Comparison of ENCODE assay signal across 8 cellular contexts in genomic region chr15:74843445-74843828, GRCh38. TPM values are rescaled to one million over a fixed set of nuclear protein-coding genes. Genes with fewer than 3 reads are reported as not detected.
DNase-seq lines count a peak whose midpoint lies in the region; ATAC-seq and TF ChIP-seq lines count a peak whose summit lies in the region.

No MANE protein-coding gene starts in this region.

- peaks cover 34% of the 10 kb centered on the region for H3K36me3 Mint-ChIP-seq in stimulated activated naive CD8-positive, alpha-beta T cell treated with anti-CD3 and anti-CD28 coated beads, Interleukin-15, Interleukin-2, amounts not matched to agents 100 ng/mL and 50 ng/mL, for 24 hours (ENCODE audit: low read depth)

- peak overlapping the region; percentile 95 for H3K27ac Mint-ChIP-seq in stimulated activated naive CD8-positive, alpha-beta T cell treated with anti-CD3 and anti-CD28 coated beads, Interleukin-15, Interleukin-2, amounts not matched to agents 100 ng/mL and 50 ng/mL, for 24 hours

- H3K27ac ChIP-seq in caudate nucleus (ENCODE audit: low read depth, low read length) (peak overlapping the region; percentile 81), muscle layer of colon (ENCODE audit: low read depth, low read length) (peak overlapping the region; percentile 79)

- no peaks in the 10 kb centered on the region for H3K27me3 Mint-ChIP-seq in stimulated activated naive CD8-positive, alpha-beta T cell treated with anti-CD3 and anti-CD28 coated beads, Interleukin-15, Interleukin-2, amounts not matched to agents 100 ng/mL and 50 ng/mL, for 24 hours

- no peaks in the 10 kb centered on the region for H3K9me3 Mint-ChIP-seq in stimulated activated naive CD8-positive, alpha-beta T cell treated with anti-CD3 and anti-CD28 coated beads, Interleukin-15, Interleukin-2, amounts not matched to agents 100 ng/mL and 50 ng/mL, for 24 hours

- H3K4me1 ChIP-seq in muscle layer of colon (ENCODE audit: insufficient read depth, low read length): peaks cover 25% of the 10 kb centered on the region

- peak overlapping the region; percentile 8 for H3K9ac ChIP-seq in muscle layer of colon (ENCODE audit: low read length)

- peaks cover 44% of the 10 kb centered on the region for H3K36me3 ChIP-seq in muscle layer of colon (ENCODE audit: insufficient read depth, low read length)

- H3K4me1 Mint-ChIP-seq in stimulated activated naive CD8-positive, alpha-beta T cell treated with anti-CD3 and anti-CD28 coated beads, Interleukin-15, Interleukin-2, amounts not matched to agents 100 ng/mL and 50 ng/mL, for 24 hours (ENCODE audit: low read depth): peaks cover 52% of the 10 kb centered on the region

- H3K27me3 ChIP-seq in muscle layer of colon (ENCODE audit: control insufficient read depth in 1 of 2, insufficient read depth in 2 of 2, low read length in 2 of 2): no peaks in the 10 kb centered on the region

- in situ Hi-C loops in GM13977 (cut with MboI; ENCODE audit: low pct_unique_long_range_greater_than_20kb, low sequenced_read_pairs, unreplicated experiment): no loop called here

- peak overlapping the region; percentile 87 for H3K4me3 Mint-ChIP-seq in stimulated activated naive CD8-positive, alpha-beta T cell treated with anti-CD3 and anti-CD28 coated beads, Interleukin-15, Interleukin-2, amounts not matched to agents 100 ng/mL and 50 ng/mL, for 24 hours

- no peak for DNase-seq in stimulated activated naive CD8-positive, alpha-beta T cell treated with anti-CD3 and anti-CD28 coated beads, Interleukin-15, Interleukin-2, amounts not matched to agents 100 U/mL and 50 U/mL, for 24 hours
- DNase-seq in caudate nucleus (lab: John Stamatoyannopoulos, UW): no peak
- DNase-seq in NK-92 treated with Interleukin-12 subunit alpha and Interleukin-12 subunit beta, amount 100 ng/mL, for 24 hours (lab: John Stamatoyannopoulos, UW): no peak
- DNase-seq in mucosa of gallbladder (ENCODE audit: low spot score): no peak
- DNase-seq in GM13977 (ENCODE audit: low spot score): no peak

- H3K4me3 ChIP-seq in muscle layer of colon (ENCODE audit: low read depth in 1 of 2, low read length in 2 of 2): peak overlapping the region; percentile 34 to 78

- no peaks in the 10 kb centered on the region for H3K9me3 ChIP-seq in muscle layer of colon (ENCODE audit: low read length)

- ATAC-seq in stimulated activated naive CD8-positive, alpha-beta T cell treated with anti-CD3 and anti-CD28 coated beads, Interleukin-15, Interleukin-2, amounts not matched to agents 100 U/mL and 50 U/mL, for 24 hours: no peak
- no peak for ATAC-seq in GM21723 (IDR thresholded peaks at IDR 0.05; ENCODE audit: unreplicated experiment)

- no peak for TF ChIP-seq CTCF in GM13977 (IDR thresholded peaks at IDR 0.05; ENCODE audit: extremely low read depth, insufficient read depth, missing control alignments)

RNA-seq across cellular contexts. Expression of gene ULK3, which starts 0.5 kb away (rescaled TPM):
- total RNA-seq in mucosa of gallbladder: 42.1 TPM

RNA-seq across cellular contexts. Expression of gene CPLX3, which starts 17.0 kb away (rescaled TPM):
- total RNA-seq in mucosa of gallbladder: not detected

RNA-seq across cellular contexts. Expression of gene SCAMP2, which starts 29.7 kb away (rescaled TPM):
- total RNA-seq in mucosa of gallbladder: 110 TPM

RNA-seq across cellular contexts. Expression of gene LMAN1L, which starts 30.8 kb away (rescaled TPM):
- not detected for total RNA-seq in mucosa of gallbladder

RNA-seq across cellular contexts. Expression of gene MPI, which starts 46.4 kb away (rescaled TPM):
- total RNA-seq in mucosa of gallbladder: 46.0 TPM
